In genomic region chr7:25028370-25028971, GRCh38 we compare ENCODE assay signal across 8 cellular contexts. TPM values are rescaled to one million over a fixed set of nuclear protein-coding genes. Genes with fewer than 3 reads are reported as not detected.
DNase-seq lines count a peak whose midpoint lies in the region; ATAC-seq and TF ChIP-seq lines count a peak whose summit lies in the region.

No MANE protein-coding gene starts in this region.

- H3K14ac ChIP-seq in H9 (ENCODE audit: insufficient read depth, low read length), result no peak overlapping the region

- no peak for ATAC-seq in GM21423 (IDR thresholded peaks at IDR 0.05; ENCODE audit: unreplicated experiment)

- H3K9me2 ChIP-seq in SK-N-SH, result no peaks in the 10 kb centered on the region

- H3K79me2 ChIP-seq in SK-N-SH (ENCODE audit: insufficient read depth), result no peaks in the 10 kb centered on the region
- no peaks in the 10 kb centered on the region for H3K79me2 ChIP-seq in smooth muscle cell (ENCODE audit: low read depth)
- H3K79me2 ChIP-seq in H9 (ENCODE audit: insufficient read depth, low read length), result no peaks in the 10 kb centered on the region

- H4K8ac ChIP-seq in H9 (replicated peaks; ENCODE audit: insufficient read length, low read depth, low read length), result no peak overlapping the region

- no peak for TF ChIP-seq RAD21 in SK-N-SH (IDR thresholded peaks at IDR 0.05; ENCODE audit: low read length)

- H3K4ac ChIP-seq in H9 (ENCODE audit: low read depth, low read length), result no peak overlapping the region

- no peak overlapping the region for H3K4me3 Mint-ChIP-seq in H9

- H3K27me3 Mint-ChIP-seq in H9 (ENCODE audit: low read depth), result peaks cover 16% of the 10 kb centered on the region

- no peaks in the 10 kb centered on the region for H3K23me2 ChIP-seq in H9 (ENCODE audit: insufficient read length, low read depth, low read length, poor library complexity, severe bottlenecking)

- H2BK12ac ChIP-seq in H9 (ENCODE audit: insufficient read length, low read depth, low read length), result no peak overlapping the region

- H3K36me3 ChIP-seq in SK-N-SH (replicated peaks in 1 of 2; ENCODE audit: control insufficient read depth in 1 of 2, insufficient read depth in 2 of 2, low read length in 1 of 2) (no peaks in the 10 kb centered on the region), smooth muscle cell (ENCODE audit: low read depth) (no peaks in the 10 kb centered on the region)

- H2BK5ac ChIP-seq in H9 (ENCODE audit: insufficient read length, low read length), result no peak overlapping the region

- CTCF ChIA-PET in SK-N-SH (lab: Yijun Ruan, JAX), result interaction anchor here (1.0 to 2.3 kb wide), 6 partner anchors 9 to 208 kb away, joined by 3 to 7 read pairs (median 4); no protein-coding TSS in a partner anchor

- H3K23ac ChIP-seq in H9 (ENCODE audit: insufficient read length, low read depth, low read length), result no peak overlapping the region

- no peak overlapping the region for H3K18ac ChIP-seq in H9 (ENCODE audit: insufficient read length, low read depth, low read length)

- H3K36me3 Mint-ChIP-seq in H9 (ENCODE audit: insufficient read depth in 1 of 3, low read depth in 3 of 3), result peaks cover 0 to 4% (median 0%) of the 10 kb centered on the region in 3 experiments; a peak in 2 of 7 replicates

- no peak for TF ChIP-seq CTCF in SK-N-SH (IDR thresholded peaks at IDR 0.05)
- TF ChIP-seq CTCF in smooth muscle cell (IDR thresholded peaks at IDR 0.05; ENCODE audit: borderline replicate concordance, insufficient read depth, poor library complexity, severe bottlenecking), result no peak
- no peak for TF ChIP-seq CTCF in H9 (conservative IDR thresholded peaks at IDR 0.05)

- H3K27ac ChIP-seq in SK-N-SH (ENCODE audit: low read depth in 2 of 2, low read length in 1 of 2) (peak overlapping the region in 1 of 2 experiments; percentile 61; a peak in 2 of 4 replicates), smooth muscle cell (ENCODE audit: low read depth) (peak overlapping the region; percentile 80), H9 (ENCODE audit: insufficient read length, low read depth, low read length) (no peak overlapping the region)

- H2AK5ac ChIP-seq in H9 (ENCODE audit: insufficient read length, low read length), result no peak overlapping the region

- H2BK120ac ChIP-seq in H9 (ENCODE audit: low read depth, low read length, poor library complexity, severe bottlenecking), result no peak overlapping the region

- no peak overlapping the region for H4K91ac ChIP-seq in H9 (ENCODE audit: insufficient read length, low read depth, low read length)

- no peaks in the 10 kb centered on the region for H3K27me3 ChIP-seq in SK-N-SH (ENCODE audit: insufficient read depth)
- H3K27me3 ChIP-seq in smooth muscle cell (ENCODE audit: low read depth), result no peaks in the 10 kb centered on the region
- H3K27me3 ChIP-seq in H9 (ENCODE audit: insufficient read depth, low read length), result no peaks in the 10 kb centered on the region

- H3K9ac ChIP-seq in SK-N-SH, result no peak overlapping the region
- peak overlapping the region; percentile 25 for H3K9ac ChIP-seq in smooth muscle cell (ENCODE audit: low read depth)
- H3K9ac ChIP-seq in H9 (ENCODE audit: extremely low read depth, insufficient read length, low read length), result no peak overlapping the region

- H3K27ac Mint-ChIP-seq in H9, result no peak overlapping the region

- POLR2A ChIA-PET in SK-N-SH (lab: Yijun Ruan, JAX), result no interaction called here

- H2BK20ac ChIP-seq in H9 (ENCODE audit: low read depth, low read length, poor library complexity, severe bottlenecking), result no peak overlapping the region

- H2BK15ac ChIP-seq in H9 (ENCODE audit: low read depth, low read length), result no peak overlapping the region

- WGBS in SK-N-SH (ENCODE audit: low lambda C conversion rate), result 30% methylated on average over 8 of the region's 8 CpGs
- WGBS in smooth muscle cell (ENCODE audit: low lambda C conversion rate), result 19% methylated on average over 8 of the region's 8 CpGs
- WGBS in H9 (ENCODE audit: extremely low coverage, insufficient read length, low lambda C conversion rate), result no CpG with 5 or more reads among the region's 8 CpGs

- H3T11ph ChIP-seq in H9 (ENCODE audit: low read length), result no peak overlapping the region

- H3F3A ChIP-seq in SK-N-SH (replicated peaks; ENCODE audit: insufficient read depth) (peaks cover 15% of the 10 kb centered on the region), smooth muscle cell (ENCODE audit: low read depth) (no peaks in the 10 kb centered on the region)

- H3K4me2 ChIP-seq in SK-N-SH (peak overlapping the region; percentile 9), smooth muscle cell (peak overlapping the region; percentile 42), H9 (ENCODE audit: insufficient read depth, insufficient read length, low read length) (no peak overlapping the region)

- peaks cover 2 to 3% of the 10 kb centered on the region in 2 experiments; a peak in 1 of 5 replicates for H3K9me3 Mint-ChIP-seq in H9

- H3K9me3 ChIP-seq in SK-N-SH (no peaks in the 10 kb centered on the region), smooth muscle cell (replicated peaks; ENCODE audit: low read depth) (no peaks in the 10 kb centered on the region), H9 (ENCODE audit: control insufficient read depth, low read depth, low read length) (no peaks in the 10 kb centered on the region)

- DNase-seq in DMS53 (lab: John Stamatoyannopoulos, UW) (peak; percentile 35), DMS53 treated with DMSO at 0.1 percent for 48 hours (lab: John Stamatoyannopoulos, UW; ENCODE audit: unreplicated experiment) (no peak), SK-N-SH (no peak), dedifferentiated amniotic fluid mesenchymal stem cell (ENCODE audit: extremely low spot score) (peak; percentile 15), smooth muscle cell (lab: John Stamatoyannopoulos, UW; ENCODE audit: unreplicated experiment) (no peak), NAMALWA (ENCODE audit: low spot score) (no peak), H9 (no peak)

- no peaks in the 10 kb centered on the region for H4K20me1 ChIP-seq in SK-N-SH (ENCODE audit: insufficient read depth)
- H4K20me1 ChIP-seq in smooth muscle cell (ENCODE audit: low read depth), result no peaks in the 10 kb centered on the region
- no peaks in the 10 kb centered on the region for H4K20me1 ChIP-seq in H9 (ENCODE audit: control insufficient read depth, insufficient read depth, insufficient read length)

- H2AFZ ChIP-seq in SK-N-SH (ENCODE audit: low read depth) (peak overlapping the region; percentile 66), smooth muscle cell (ENCODE audit: low read depth) (no peak overlapping the region), H9 (ENCODE audit: low read length) (no peak overlapping the region)

- peaks cover 35 to 43% of the 10 kb centered on the region in 2 experiments for H3K4me1 Mint-ChIP-seq in H9

- TF ChIP-seq EP300 in SK-N-SH (IDR thresholded peaks at IDR 0.05; ENCODE audit: borderline replicate concordance in 1 of 2, low read depth in 1 of 2, low read length in 1 of 2), result peak in 1 of 2 experiments; percentile 48; a peak in 1 of 4 replicates

- H3K56ac ChIP-seq in H9 (ENCODE audit: insufficient read length, low read depth, low read length), result no peak overlapping the region

- no peak overlapping the region for H3K4me3 ChIP-seq in SK-N-SH (ENCODE audit: low read depth in 2 of 2, low read length in 1 of 2)
- H3K4me3 ChIP-seq in smooth muscle cell, result no peak overlapping the region

- H3K79me1 ChIP-seq in H9 (ENCODE audit: insufficient read depth, low read depth, low read length, poor library complexity, severe bottlenecking), result no peaks in the 10 kb centered on the region

- no peak overlapping the region for H4K5ac ChIP-seq in H9 (ENCODE audit: insufficient read length, low read depth, low read length)

- peaks cover 0 to 32% of the 10 kb centered on the region in 2 experiments; a peak in 2 of 4 replicates for H3K4me1 ChIP-seq in SK-N-SH (ENCODE audit: control insufficient read depth in 1 of 2, insufficient read depth in 2 of 2, low read depth in 1 of 2, low read length in 1 of 2)
- H3K4me1 ChIP-seq in smooth muscle cell (ENCODE audit: low read depth), result no peaks in the 10 kb centered on the region
- peaks cover 6% of the 10 kb centered on the region; the same call in 1 of the 2 replicates for H3K4me1 ChIP-seq in H9 (ENCODE audit: insufficient read depth, low read length)

TF ChIP-seq in SK-N-SH, 30 proteins besides CTCF, POLR2A, EP300 and RAD21 (continues in another document):
- no peak for TF ChIP-seq USF1 (IDR thresholded peaks at IDR 0.05; ENCODE audit: borderline replicate concordance, low read depth)
- peak; percentile 67 for TF ChIP-seq TCF12 (IDR thresholded peaks at IDR 0.05)
- TF ChIP-seq JUND (IDR thresholded peaks at IDR 0.05), result peak; percentile 72
- TF ChIP-seq, protein P1, sequence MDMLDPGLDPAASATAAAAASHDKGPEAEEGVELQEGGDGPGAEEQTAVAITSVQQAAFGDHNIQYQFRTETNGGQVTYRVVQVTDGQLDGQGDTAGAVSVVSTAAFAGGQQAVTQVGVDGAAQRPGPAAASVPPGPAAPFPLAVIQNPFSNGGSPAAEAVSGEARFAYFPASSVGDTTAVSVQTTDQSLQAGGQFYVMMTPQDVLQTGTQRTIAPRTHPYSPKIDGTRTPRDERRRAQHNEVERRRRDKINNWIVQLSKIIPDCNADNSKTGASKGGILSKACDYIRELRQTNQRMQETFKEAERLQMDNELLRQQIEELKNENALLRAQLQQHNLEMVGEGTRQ (IDR thresholded peaks at IDR 0.05; ENCODE audit: borderline replicate concordance, low read depth, low read length), result no peak
- TF ChIP-seq, protein P2, sequence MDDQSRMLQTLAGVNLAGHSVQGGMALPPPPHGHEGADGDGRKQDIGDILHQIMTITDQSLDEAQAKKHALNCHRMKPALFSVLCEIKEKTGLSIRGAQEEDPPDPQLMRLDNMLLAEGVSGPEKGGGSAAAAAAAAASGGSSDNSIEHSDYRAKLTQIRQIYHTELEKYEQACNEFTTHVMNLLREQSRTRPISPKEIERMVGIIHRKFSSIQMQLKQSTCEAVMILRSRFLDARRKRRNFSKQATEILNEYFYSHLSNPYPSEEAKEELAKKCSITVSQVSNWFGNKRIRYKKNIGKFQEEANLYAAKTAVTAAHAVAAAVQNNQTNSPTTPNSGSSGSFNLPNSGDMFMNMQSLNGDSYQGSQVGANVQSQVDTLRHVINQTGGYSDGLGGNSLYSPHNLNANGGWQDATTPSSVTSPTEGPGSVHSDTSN (IDR thresholded peaks at IDR 0.05), result peak; percentile 57; the same call in 1 of the 2 replicates
- TF ChIP-seq TEAD4 (IDR thresholded peaks at IDR 0.05; ENCODE audit: borderline replicate concordance, insufficient read depth), result peak; percentile 59
- peak; percentile 32; the same call in 1 of the 2 replicates for TF ChIP-seq FOSL2 (IDR thresholded peaks at IDR 0.05; ENCODE audit: borderline replicate concordance, low read depth)

RNA-seq across cellular contexts. Expression of gene OSBPL3, which starts 48.5 kb away (rescaled TPM):
- polyA plus RNA-seq in SK-N-SH (2012; rRNA removed) (22.6 and 23.2 TPM in 2 replicates), smooth muscle cell (6.2 and 8.3 TPM in 2 replicates)
- polyA plus RNA-seq in SK-N-SH (2012; cell fraction: cytosol; rRNA removed), result 19.3 and 20.5 TPM in 2 replicates
- polyA plus RNA-seq in SK-N-SH (2012; cell fraction: nucleus; rRNA removed), result 53.0 and 90.2 TPM in 2 replicates
- total RNA-seq in smooth muscle cell (11.9 and 16.3 TPM in 2 replicates), H9 (2021) (8.5 and 8.6 TPM in 2 replicates)

Comparison
In these comparisons a context has a peak if more than half of its experiments do, and no peak if none do; other contexts are left out.
1. DNase-seq: peak in DMS53 (single experiment) and dedifferentiated amniotic fluid mesenchymal stem cell (single experiment); none in DMS53 treated with DMSO at 0.1 percent for 48 hours (single experiment), SK-N-SH (single experiment), smooth muscle cell (single experiment), NAMALWA (single experiment) and H9 (single experiment).